In genomic region chr20:63272105-63273078, GRCh38 we compare ENCODE assay signal across 8 cellular contexts. TPM values are rescaled to one million over a fixed set of nuclear protein-coding genes. Genes with fewer than 3 reads are reported as not detected.
DNase-seq lines count a peak whose midpoint lies in the region; ATAC-seq, FAIRE-seq and TF ChIP-seq lines count a peak whose summit lies in the region.

Gene ARFGAP1 (plus strand): TSS chr20:63272813. CDS start chr20:63275581, 2,768 bp downstream.

- CTCF ChIA-PET in HEK293 (lab: Yijun Ruan, JAX): interaction anchor here (0.6 to 6.6 kb wide), 2 partner anchors 21 to 48 kb away, joined by 3 to 37 read pairs; no protein-coding TSS in a partner anchor
- CTCF ChIA-PET in SK-N-SH (lab: Yijun Ruan, JAX): interaction anchor here (0.8 to 4.7 kb wide), 12 partner anchors 8 to 300 kb away, joined by 3 to 38 read pairs (median 3); no protein-coding TSS in a partner anchor

- H3K9me2 ChIP-seq in SK-N-SH: no peaks in the 10 kb centered on the region

- peak within 1 kb of the TSS; percentile 32 for H3K27ac ChIP-seq in HEK293 (ENCODE audit: extremely low read depth, low read depth, low read length)
- peak within 1 kb of the TSS; percentile 41 to 65; a peak in 3 of 4 replicates for H3K27ac ChIP-seq in SK-N-SH (ENCODE audit: low read depth in 2 of 2, low read length in 1 of 2)
- H3K27ac ChIP-seq in temporal lobe (ENCODE audit: low read depth, low read length): no peak within 1 kb of the TSS

- no peaks in the 10 kb centered on the region for H3K9me3 ChIP-seq in HEK293 (ENCODE audit: control insufficient read depth, insufficient read depth, low read depth, low read length)
- no peaks in the 10 kb centered on the region for H3K9me3 ChIP-seq in SK-N-SH

- no peaks in the 10 kb centered on the region for H3K27me3 ChIP-seq in SK-N-SH (ENCODE audit: insufficient read depth)

- peak; percentile 40 for FAIRE-seq in G401.6 (lab: Jason Lieb, UNC)

- H3K36me3 ChIP-seq in HEK293 (ENCODE audit: control insufficient read depth in 2 of 2, insufficient read depth in 1 of 2, low read length in 2 of 2): peaks cover 0 to 29% of the 10 kb centered on the region in 2 experiments; a peak in 1 of 3 replicates
- peaks cover 0 to 16% of the 10 kb centered on the region in 2 experiments for H3K36me3 ChIP-seq in SK-N-SH (replicated peaks in 1 of 2; ENCODE audit: control insufficient read depth in 1 of 2, insufficient read depth in 2 of 2, low read length in 1 of 2)

- H3K4me3 ChIP-seq in HEK293 (ENCODE audit: low read depth, low read length) (peak within 1 kb of the TSS; percentile 91), SK-N-SH (ENCODE audit: low read depth in 2 of 2, low read length in 1 of 2) (peak within 1 kb of the TSS; percentile 87 to 92)

- H4K20me1 ChIP-seq in SK-N-SH (ENCODE audit: insufficient read depth): peaks cover 40% of the 10 kb centered on the region

- H2AFZ ChIP-seq in SK-N-SH (ENCODE audit: low read depth): 0 out of 2 replicates have a peak within 1 kb of the TSS, but pooled peaks have one; percentile 51

- no peaks in the 10 kb centered on the region for H3F3A ChIP-seq in SK-N-SH (replicated peaks; ENCODE audit: insufficient read depth)

- peaks cover 48% of the 10 kb centered on the region for H3K79me2 ChIP-seq in SK-N-SH (ENCODE audit: insufficient read depth)

- peak; percentile 88 for ATAC-seq in omental fat pad (ENCODE audit: low FRiP score)

- WGBS in SK-N-SH (ENCODE audit: low lambda C conversion rate): 5% methylated on average over 29 of the region's 98 CpGs

- TF ChIP-seq RAD21 in SK-N-SH (IDR thresholded peaks at IDR 0.05; ENCODE audit: low read length): no peak

- peak within 1 kb of the TSS; percentile 97 for H3K4me2 ChIP-seq in SK-N-SH

- DNase-seq in NAMALWA (ENCODE audit: low spot score) (peak; percentile 90), SK-N-SH (peak; percentile 99), glomerular endothelial cell (ENCODE audit: extremely low read depth, low read depth, low spot score) (no peak), omental fat pad (ENCODE audit: low spot score) (peak; percentile 69)
- peak; percentile 94 for DNase-seq in activated naive CD4-positive, alpha-beta T cell treated with anti-CD3 and anti-CD28 coated beads, Interleukin-2, amount 50 U/mL, for 16 hours

- POLR2A ChIA-PET in HEK293 (lab: Yijun Ruan, JAX) (interaction anchor here (0.6 to 2.9 kb wide), 13 partner anchors 14 to 335 kb away, joined by 3 to 26 read pairs (median 4); partner anchors contain the start of genes BIRC7 and NKAIN4), SK-N-SH (lab: Yijun Ruan, JAX) (interaction anchor here (1.2 to 1.9 kb wide), 5 partner anchors 9 to 49 kb away, joined by 3 to 7 read pairs (median 4); no protein-coding TSS in a partner anchor)

- no peak for TF ChIP-seq EP300 in SK-N-SH (IDR thresholded peaks at IDR 0.05; ENCODE audit: borderline replicate concordance in 1 of 2, low read depth in 1 of 2, low read length in 1 of 2)

- TF ChIP-seq CTCF in HEK293 (tag by site-specific recombination; IDR thresholded peaks at IDR 0.05) (no peak), SK-N-SH (IDR thresholded peaks at IDR 0.05) (no peak), omental fat pad (IDR thresholded peaks at IDR 0.05) (no peak)

- peak within 1 kb of the TSS; percentile 95 for H3K9ac ChIP-seq in SK-N-SH

- H3K4me1 ChIP-seq in HEK293 (ENCODE audit: control insufficient read depth, insufficient read depth, low read length): no peaks in the 10 kb centered on the region
- peaks cover 0 to 20% of the 10 kb centered on the region in 2 experiments; a peak in 2 of 4 replicates for H3K4me1 ChIP-seq in SK-N-SH (ENCODE audit: control insufficient read depth in 1 of 2, insufficient read depth in 2 of 2, low read depth in 1 of 2, low read length in 1 of 2)

TF ChIP-seq in HEK293, 187 proteins besides CTCF, POLR2A, EP300 and RAD21 (continues in another document):
- TF ChIP-seq EGR2 (tag by site-specific recombination; IDR thresholded peaks at IDR 0.05; ENCODE audit: low read depth): peak; percentile 44
- peak; percentile 37 for TF ChIP-seq KLF16 (tag by site-specific recombination; IDR thresholded peaks at IDR 0.05)
- no peak for TF ChIP-seq ZNF830 (tag by site-specific recombination; IDR thresholded peaks at IDR 0.05; ENCODE audit: low read depth)
- no peak for TF ChIP-seq SP7 (tag by site-specific recombination; IDR thresholded peaks at IDR 0.05)
- no peak for TF ChIP-seq ZNF175 (tag by site-specific recombination; IDR thresholded peaks at IDR 0.05)
- peak; percentile 80 for TF ChIP-seq ZXDB (tag by site-specific recombination; IDR thresholded peaks at IDR 0.05)
- no peak for TF ChIP-seq ZNF660 (tag by site-specific recombination; IDR thresholded peaks at IDR 0.05)
- TF ChIP-seq PBX3 (CRISPR knock-in tag; IDR thresholded peaks at IDR 0.05): peak; percentile 67; the same call in 1 of the 2 replicates
- no peak for TF ChIP-seq ZNF658 (tag by site-specific recombination; IDR thresholded peaks at IDR 0.05)
- peak; percentile 87 for TF ChIP-seq SP2 (tag by site-specific recombination; IDR thresholded peaks at IDR 0.05)
- TF ChIP-seq ATF2 (tag by site-specific recombination; IDR thresholded peaks at IDR 0.05; ENCODE audit: low read depth): no peak
- no peak for TF ChIP-seq ZSCAN30 (tag by site-specific recombination; IDR thresholded peaks at IDR 0.05)

TF ChIP-seq in SK-N-SH, 30 proteins besides CTCF, POLR2A, EP300 and RAD21:
- TF ChIP-seq POLR2AphosphoS5 (IDR thresholded peaks at IDR 0.05; ENCODE audit: low read depth, low read length): peak; percentile 88
- no peak for TF ChIP-seq JUND (IDR thresholded peaks at IDR 0.05)
- TF ChIP-seq GABPA (IDR thresholded peaks at IDR 0.05; ENCODE audit: low read depth): peak; percentile 92
- TF ChIP-seq TAF1 (IDR thresholded peaks at IDR 0.05; ENCODE audit: borderline replicate concordance, low read depth, low read length): peak; percentile 43; the same call in 1 of the 2 replicates
- no peak for TF ChIP-seq RCOR1 (IDR thresholded peaks at IDR 0.05; ENCODE audit: low read length)
- TF ChIP-seq EZH2phosphoT487 (IDR thresholded peaks at IDR 0.05; ENCODE audit: borderline replicate concordance, low read depth): no peak
- TF ChIP-seq TEAD4 (IDR thresholded peaks at IDR 0.05; ENCODE audit: borderline replicate concordance, insufficient read depth): no peak
- TF ChIP-seq PBX3 (IDR thresholded peaks at IDR 0.05): no peak
- TF ChIP-seq ZBTB33 (IDR thresholded peaks at IDR 0.05; ENCODE audit: borderline replicate concordance, low read depth): peak; percentile 87; the same call in 1 of the 2 replicates
- TF ChIP-seq ELF1 (IDR thresholded peaks at IDR 0.05): peak; percentile 68; the same call in 1 of the 2 replicates
- peak; percentile 94 for TF ChIP-seq CHD2 (IDR thresholded peaks at IDR 0.05; ENCODE audit: low read length, partially characterized antibody)
- TF ChIP-seq MXI1 (IDR thresholded peaks at IDR 0.05; ENCODE audit: low read depth, low read length): peak; percentile 91
- TF ChIP-seq FOXM1 (IDR thresholded peaks at IDR 0.05; ENCODE audit: low read depth): no peak
- peak; percentile 51; the same call in 1 of the 2 replicates for TF ChIP-seq SIN3A (IDR thresholded peaks at IDR 0.05; ENCODE audit: borderline replicate concordance, low read depth, low read length)
- peak; percentile 58; the same call in 1 of the 2 replicates for TF ChIP-seq MAX (IDR thresholded peaks at IDR 0.05; ENCODE audit: low read depth)

RNA-seq across cellular contexts. Expression of gene ARFGAP1, which starts in this region (rescaled TPM):
- 72.7 and 77.0 TPM in 2 replicates for polyA plus RNA-seq in SK-N-SH (2012; rRNA removed)
- 15.2 and 23.1 TPM in 2 replicates for polyA plus RNA-seq in SK-N-SH (2012; cell fraction: cytosol; rRNA removed)
- polyA plus RNA-seq in SK-N-SH (2012; cell fraction: nucleus; rRNA removed): 483 and 544 TPM in 2 replicates
- total RNA-seq in glomerular endothelial cell (66.7 and 94.6 TPM in 2 replicates), omental fat pad (10 to 100 TPM; 29.2 to 59.7 (median 41.3) TPM), temporal lobe (28.5 TPM)
